6 cellular contexts compared by ENCODE assay signal in the genomic region with DNA sequence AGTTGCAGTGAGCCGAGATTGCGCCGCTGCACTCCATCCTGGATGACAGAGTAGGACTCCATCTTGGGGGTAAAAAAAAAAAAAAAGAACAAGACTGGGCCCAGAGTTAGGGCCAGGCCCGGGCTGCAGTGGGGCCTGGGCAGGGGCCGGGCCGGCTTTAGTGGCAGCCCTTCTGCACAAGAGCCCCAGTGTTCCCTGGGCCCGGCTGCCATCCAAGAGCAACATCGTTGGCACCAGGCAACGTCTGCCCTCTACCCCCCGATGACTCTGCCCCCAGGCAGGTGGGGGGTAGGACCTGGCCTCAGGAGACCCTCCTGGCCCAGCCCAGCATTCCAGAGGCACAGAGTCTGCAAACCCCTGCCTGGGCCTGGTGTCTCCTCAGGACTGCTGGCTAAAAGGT. TPM values are rescaled to one million over a fixed set of nuclear protein-coding genes. Genes with fewer than 3 reads are reported as not detected.
"Had no signal": no experiment of that assay in that cellular context is flagged by ENCODE, and none has a peak within 500 bp of the region (broad histone marks: within the 10 kb centered on the region; RNA-seq: fewer than 3 reads in every experiment).

No MANE protein-coding gene starts in this region.

- DNase-seq: GM23248, GOT3, H9, HCEC 1CT, KBM-7 had no signal

- H3K27ac ChIP-seq: GM23248, HL-60 had no signal

- H3K4me3 ChIP-seq: GM23248 had no signal

- H3K9ac ChIP-seq: GM23248 had no signal

- H2AFZ ChIP-seq: GM23248 had no signal

RNA-seq across cellular contexts. Expression of a gene that starts 4.9 kb away (rescaled TPM):
- total RNA-seq: GM23248 had no signal
